9 cellular contexts compared by ENCODE assay signal in genomic region chr9:87713278-87713989, GRCh38. TPM values are rescaled to one million over a fixed set of nuclear protein-coding genes. Genes with fewer than 3 reads are reported as not detected.
A peak's percentile ranks its signal among the peaks of the same experiment; 100 is the strongest.
DNase-seq lines count a peak whose midpoint lies in the region; ATAC-seq and TF ChIP-seq lines count a peak whose summit lies in the region.
"Had no signal": no experiment of that assay in that cellular context is flagged by ENCODE, and none has a peak within 500 bp of the region (broad histone marks: within the 10 kb centered on the region; RNA-seq: fewer than 3 reads in every experiment).

No MANE protein-coding gene starts in this region.

- no peak overlapping the region for H3K4me3 Mint-ChIP-seq in activated CD8-positive, alpha-beta memory T cell treated with anti-CD3 and anti-CD28 coated beads, Interleukin-2, amount 10 ng/mL, durations not matched to agents 7 days and 5 days
- no peak overlapping the region for H3K4me3 Mint-ChIP-seq in naive thymus-derived CD8-positive, alpha-beta T cell
- H3K4me3 Mint-ChIP-seq: naive B cell had no signal

- POLR2A ChIA-PET in naive thymus-derived CD8-positive, alpha-beta T cell (lab: Charles Lee): no interaction called here

- DNase-seq in EH (ENCODE audit: low read depth) (peak; percentile 99), RWPE2 (ENCODE audit: low spot score) (peak; percentile 86), caudate nucleus (lab: John Stamatoyannopoulos, UW) (peak in 22 of 61 donors; percentile 14 to 72 (median 36)), NCI-H146 (lab: John Stamatoyannopoulos, UW) (no peak)
- peak; percentile 53 to 57 for DNase-seq in stimulated activated CD4-positive, alpha-beta T cell treated with anti-CD3 and anti-CD28 coated beads, Interleukin-15, amount 100 ng/mL, for 48 hours (ENCODE audit: low read depth in 2 of 2)
- no peak for DNase-seq in activated CD8-positive, alpha-beta memory T cell treated with anti-CD3 and anti-CD28 coated beads, Interleukin-2, amount 10 ng/mL, durations not matched to agents 7 days and 5 days
- no peak for DNase-seq in naive thymus-derived CD8-positive, alpha-beta T cell
- DNase-seq: naive B cell had no signal

- H3K36me3 ChIP-seq in RWPE2 (ENCODE audit: low read depth): no peaks in the 10 kb centered on the region

- peak; percentile 95 for ATAC-seq in RWPE2 (ENCODE audit: low read depth)
- no peak for ATAC-seq in activated CD8-positive, alpha-beta memory T cell treated with anti-CD3 and anti-CD28 coated beads, Interleukin-2, amount 10 ng/mL, durations not matched to agents 7 days and 5 days
- no peak for ATAC-seq in naive thymus-derived CD8-positive, alpha-beta T cell

- H3K27me3 Mint-ChIP-seq in activated CD8-positive, alpha-beta memory T cell treated with anti-CD3 and anti-CD28 coated beads, Interleukin-2, amount 10 ng/mL, durations not matched to agents 7 days and 5 days: peaks cover 7% of the 10 kb centered on the region
- peaks cover 2 to 8% (median 3%) of the 10 kb centered on the region in 5 donors for H3K27me3 Mint-ChIP-seq in naive thymus-derived CD8-positive, alpha-beta T cell

- TF ChIP-seq CTCF in RWPE2 (IDR thresholded peaks at IDR 0.05; ENCODE audit: poor library complexity, severe bottlenecking): no peak

- no peak overlapping the region for H3K4me3 ChIP-seq in RWPE2 (ENCODE audit: severe bottlenecking)

- H3K27me3 ChIP-seq in RWPE2 (ENCODE audit: insufficient read depth, poor library complexity, severe bottlenecking) (no peaks in the 10 kb centered on the region), layer of hippocampus (ENCODE audit: control insufficient read depth, insufficient read depth, low read length) (no peaks in the 10 kb centered on the region)

- H3K9me3 ChIP-seq in RWPE2 (ENCODE audit: severe bottlenecking): no peaks in the 10 kb centered on the region

- H3K9me3 Mint-ChIP-seq in activated CD8-positive, alpha-beta memory T cell treated with anti-CD3 and anti-CD28 coated beads, Interleukin-2, amount 10 ng/mL, durations not matched to agents 7 days and 5 days (ENCODE audit: low read depth): peaks cover 5% of the 10 kb centered on the region
- H3K9me3 Mint-ChIP-seq in naive thymus-derived CD8-positive, alpha-beta T cell: no peaks in the 10 kb centered on the region

- H3K27ac Mint-ChIP-seq in activated CD8-positive, alpha-beta memory T cell treated with anti-CD3 and anti-CD28 coated beads, Interleukin-2, amount 10 ng/mL, durations not matched to agents 7 days and 5 days: no peak overlapping the region
- no peak overlapping the region for H3K27ac Mint-ChIP-seq in naive thymus-derived CD8-positive, alpha-beta T cell
- H3K27ac Mint-ChIP-seq: naive B cell had no signal

- no peaks in the 10 kb centered on the region for H3K36me3 Mint-ChIP-seq in activated CD8-positive, alpha-beta memory T cell treated with anti-CD3 and anti-CD28 coated beads, Interleukin-2, amount 10 ng/mL, durations not matched to agents 7 days and 5 days
- no peaks in the 10 kb centered on the region for H3K36me3 Mint-ChIP-seq in naive thymus-derived CD8-positive, alpha-beta T cell
- H3K36me3 Mint-ChIP-seq: naive B cell had no signal

- H3K27ac ChIP-seq in RWPE2 (ENCODE audit: poor library complexity, severe bottlenecking) (peak overlapping the region; percentile 74), caudate nucleus (ENCODE audit: low read depth, low read length) (peak overlapping the region; percentile 38), layer of hippocampus (ENCODE audit: low read depth, low read length) (peak overlapping the region; percentile 25)

- CTCF ChIA-PET in activated CD8-positive, alpha-beta memory T cell treated with anti-CD3 and anti-CD28 coated beads, Interleukin-2, amount 10 ng/mL, durations not matched to agents 7 days and 5 days (lab: Charles Lee): no interaction called here

- H3K4me1 Mint-ChIP-seq in activated CD8-positive, alpha-beta memory T cell treated with anti-CD3 and anti-CD28 coated beads, Interleukin-2, amount 10 ng/mL, durations not matched to agents 7 days and 5 days: peaks cover 18% of the 10 kb centered on the region
- peaks cover 8 to 17% (median 13%) of the 10 kb centered on the region in 4 donors for H3K4me1 Mint-ChIP-seq in naive thymus-derived CD8-positive, alpha-beta T cell

- peaks cover 11% of the 10 kb centered on the region for H3K4me1 ChIP-seq in RWPE2 (ENCODE audit: insufficient read depth, poor library complexity, severe bottlenecking)

RNA-seq across cellular contexts. Expression of gene CTSL, which starts 12.5 kb away (rescaled TPM):
- under 1 TPM in 1 of 2 experiments, not detected in 1; 0.96 TPM for total RNA-seq in activated CD8-positive, alpha-beta memory T cell treated with anti-CD3 and anti-CD28 coated beads, Interleukin-2, amount 10 ng/mL, durations not matched to agents 7 days and 5 days
- 10 to 100 TPM; 27.3 to 27.5 TPM for total RNA-seq in naive thymus-derived CD8-positive, alpha-beta T cell
- polyA plus RNA-seq in naive thymus-derived CD8-positive, alpha-beta T cell: 1 to 10 TPM in 1 of 3 donors, under 1 TPM in 1, not detected in 1; 0.87 to 7.4 TPM

Comparison
In these comparisons a context has a peak if more than half of its experiments do, and no peak if none do; other contexts are left out.
1. DNase-seq: peak in EH (single experiment), RWPE2 (single experiment) and stimulated activated CD4-positive, alpha-beta T cell treated with anti-CD3 and anti-CD28 coated beads, Interleukin-15, amount 100 ng/mL, for 48 hours (2 of 2); none in NCI-H146 (single experiment), activated CD8-positive, alpha-beta memory T cell treated with anti-CD3 and anti-CD28 coated beads, Interleukin-2, amount 10 ng/mL, durations not matched to agents 7 days and 5 days (single experiment) and naive thymus-derived CD8-positive, alpha-beta T cell (0 of 10).
2. RNA of gene CTSL, which starts 12.5 kb away (total RNA-seq): 27.3 to 27.5 TPM in naive thymus-derived CD8-positive, alpha-beta T cell; 0.96 TPM in activated CD8-positive, alpha-beta memory T cell treated with anti-CD3 and anti-CD28 coated beads, Interleukin-2, amount 10 ng/mL, durations not matched to agents 7 days and 5 days; every median in the first group is over 10 times any median in the second.
3. Peak in every context shown above with its lines, with median percentiles within 50 percentile points of each other: H3K27ac ChIP-seq.